1 cellular context compared by ENCODE assay signal in the genomic region with DNA sequence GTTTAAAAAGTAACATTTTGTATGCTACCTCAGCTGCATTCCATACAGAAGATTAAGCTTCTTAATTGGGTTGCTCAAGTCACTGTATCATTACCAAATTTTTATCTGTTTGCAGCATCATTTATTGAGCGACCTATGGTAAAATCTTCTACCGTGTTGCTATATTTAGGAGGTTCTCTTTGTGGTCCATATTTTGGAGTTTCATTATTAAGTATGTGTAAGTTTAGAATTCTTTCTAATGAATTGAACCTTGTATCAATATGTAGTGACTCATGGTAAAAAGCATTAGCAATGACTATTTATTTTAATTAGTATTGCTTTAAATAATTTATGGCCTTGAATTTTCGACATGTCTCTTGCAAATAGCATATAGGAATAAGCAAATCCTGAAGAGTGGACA.
TF ChIP-seq lines count a peak whose summit lies in the region.

No MANE protein-coding gene starts in this region.

TF ChIP-seq in GM23338, 12 proteins besides CTCF, POLR2A, EP300 and RAD21 (continued from another document):
- TF ChIP-seq, protein P1, sequence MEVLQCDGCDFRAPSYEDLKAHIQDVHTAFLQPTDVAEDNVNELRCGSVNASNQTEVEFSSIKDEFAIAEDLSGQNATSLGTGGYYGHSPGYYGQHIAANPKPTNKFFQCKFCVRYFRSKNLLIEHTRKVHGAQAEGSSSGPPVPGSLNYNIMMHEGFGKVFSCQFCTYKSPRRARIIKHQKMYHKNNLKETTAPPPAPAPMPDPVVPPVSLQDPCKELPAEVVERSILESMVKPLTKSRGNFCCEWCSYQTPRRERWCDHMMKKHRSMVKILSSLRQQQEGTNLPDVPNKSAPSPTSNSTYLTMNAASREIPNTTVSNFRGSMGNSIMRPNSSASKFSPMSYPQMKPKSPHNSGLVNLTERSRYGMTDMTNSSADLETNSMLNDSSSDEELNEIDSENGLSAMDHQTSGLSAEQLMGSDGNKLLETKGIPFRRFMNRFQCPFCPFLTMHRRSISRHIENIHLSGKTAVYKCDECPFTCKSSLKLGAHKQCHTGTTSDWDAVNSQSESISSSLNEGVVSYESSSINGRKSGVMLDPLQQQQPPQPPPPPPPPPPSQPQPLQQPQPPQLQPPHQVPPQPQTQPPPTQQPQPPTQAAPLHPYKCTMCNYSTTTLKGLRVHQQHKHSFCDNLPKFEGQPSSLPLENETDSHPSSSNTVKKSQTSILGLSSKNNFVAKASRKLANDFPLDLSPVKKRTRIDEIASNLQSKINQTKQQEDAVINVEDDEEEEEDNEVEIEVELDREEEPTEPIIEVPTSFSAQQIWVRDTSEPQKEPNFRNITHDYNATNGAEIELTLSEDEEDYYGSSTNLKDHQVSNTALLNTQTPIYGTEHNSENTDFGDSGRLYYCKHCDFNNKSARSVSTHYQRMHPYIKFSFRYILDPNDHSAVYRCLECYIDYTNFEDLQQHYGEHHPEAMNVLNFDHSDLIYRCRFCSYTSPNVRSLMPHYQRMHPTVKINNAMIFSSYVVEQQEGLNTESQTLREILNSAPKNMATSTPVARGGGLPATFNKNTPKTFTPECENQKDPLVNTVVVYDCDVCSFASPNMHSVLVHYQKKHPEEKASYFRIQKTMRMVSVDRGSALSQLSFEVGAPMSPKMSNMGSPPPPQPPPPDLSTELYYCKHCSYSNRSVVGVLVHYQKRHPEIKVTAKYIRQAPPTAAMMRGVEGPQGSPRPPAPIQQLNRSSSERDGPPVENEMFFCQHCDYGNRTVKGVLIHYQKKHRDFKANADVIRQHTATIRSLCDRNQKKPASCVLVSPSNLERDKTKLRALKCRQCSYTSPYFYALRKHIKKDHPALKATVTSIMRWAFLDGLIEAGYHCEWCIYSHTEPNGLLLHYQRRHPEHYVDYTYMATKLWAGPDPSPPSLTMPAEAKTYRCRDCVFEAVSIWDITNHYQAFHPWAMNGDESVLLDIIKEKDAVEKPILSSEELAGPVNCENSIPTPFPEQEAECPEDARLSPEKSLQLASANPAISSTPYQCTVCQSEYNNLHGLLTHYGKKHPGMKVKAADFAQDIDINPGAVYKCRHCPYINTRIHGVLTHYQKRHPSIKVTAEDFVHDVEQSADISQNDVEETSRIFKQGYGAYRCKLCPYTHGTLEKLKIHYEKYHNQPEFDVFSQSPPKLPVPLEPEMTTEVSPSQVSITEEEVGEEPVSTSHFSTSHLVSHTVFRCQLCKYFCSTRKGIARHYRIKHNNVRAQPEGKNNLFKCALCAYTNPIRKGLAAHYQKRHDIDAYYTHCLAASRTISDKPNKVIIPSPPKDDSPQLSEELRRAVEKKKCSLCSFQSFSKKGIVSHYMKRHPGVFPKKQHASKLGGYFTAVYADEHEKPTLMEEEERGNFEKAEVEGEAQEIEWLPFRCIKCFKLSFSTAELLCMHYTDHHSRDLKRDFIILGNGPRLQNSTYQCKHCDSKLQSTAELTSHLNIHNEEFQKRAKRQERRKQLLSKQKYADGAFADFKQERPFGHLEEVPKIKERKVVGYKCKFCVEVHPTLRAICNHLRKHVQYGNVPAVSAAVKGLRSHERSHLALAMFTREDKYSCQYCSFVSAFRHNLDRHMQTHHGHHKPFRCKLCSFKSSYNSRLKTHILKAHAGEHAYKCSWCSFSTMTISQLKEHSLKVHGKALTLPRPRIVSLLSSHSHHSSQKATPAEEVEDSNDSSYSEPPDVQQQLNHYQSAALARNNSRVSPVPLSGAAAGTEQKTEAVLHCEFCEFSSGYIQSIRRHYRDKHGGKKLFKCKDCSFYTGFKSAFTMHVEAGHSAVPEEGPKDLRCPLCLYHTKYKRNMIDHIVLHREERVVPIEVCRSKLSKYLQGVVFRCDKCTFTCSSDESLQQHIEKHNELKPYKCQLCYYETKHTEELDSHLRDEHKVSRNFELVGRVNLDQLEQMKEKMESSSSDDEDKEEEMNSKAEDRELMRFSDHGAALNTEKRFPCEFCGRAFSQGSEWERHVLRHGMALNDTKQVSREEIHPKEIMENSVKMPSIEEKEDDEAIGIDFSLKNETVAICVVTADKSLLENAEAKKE (CRISPR knock-in tag; IDR thresholded peaks at IDR 0.05), result no peak
- TF ChIP-seq, protein P2, sequence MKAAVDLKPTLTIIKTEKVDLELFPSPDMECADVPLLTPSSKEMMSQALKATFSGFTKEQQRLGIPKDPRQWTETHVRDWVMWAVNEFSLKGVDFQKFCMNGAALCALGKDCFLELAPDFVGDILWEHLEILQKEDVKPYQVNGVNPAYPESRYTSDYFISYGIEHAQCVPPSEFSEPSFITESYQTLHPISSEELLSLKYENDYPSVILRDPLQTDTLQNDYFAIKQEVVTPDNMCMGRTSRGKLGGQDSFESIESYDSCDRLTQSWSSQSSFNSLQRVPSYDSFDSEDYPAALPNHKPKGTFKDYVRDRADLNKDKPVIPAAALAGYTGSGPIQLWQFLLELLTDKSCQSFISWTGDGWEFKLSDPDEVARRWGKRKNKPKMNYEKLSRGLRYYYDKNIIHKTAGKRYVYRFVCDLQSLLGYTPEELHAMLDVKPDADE (IDR thresholded peaks at IDR 0.05), result no peak
- TF ChIP-seq EZH2 (IDR thresholded peaks at IDR 0.05; ENCODE audit: low read depth, unreplicated experiment) (no peak), EZH2phosphoT487 (IDR thresholded peaks at IDR 0.05; ENCODE audit: unreplicated experiment) (no peak)
